15 cellular contexts compared by ENCODE assay signal in the genomic region with DNA sequence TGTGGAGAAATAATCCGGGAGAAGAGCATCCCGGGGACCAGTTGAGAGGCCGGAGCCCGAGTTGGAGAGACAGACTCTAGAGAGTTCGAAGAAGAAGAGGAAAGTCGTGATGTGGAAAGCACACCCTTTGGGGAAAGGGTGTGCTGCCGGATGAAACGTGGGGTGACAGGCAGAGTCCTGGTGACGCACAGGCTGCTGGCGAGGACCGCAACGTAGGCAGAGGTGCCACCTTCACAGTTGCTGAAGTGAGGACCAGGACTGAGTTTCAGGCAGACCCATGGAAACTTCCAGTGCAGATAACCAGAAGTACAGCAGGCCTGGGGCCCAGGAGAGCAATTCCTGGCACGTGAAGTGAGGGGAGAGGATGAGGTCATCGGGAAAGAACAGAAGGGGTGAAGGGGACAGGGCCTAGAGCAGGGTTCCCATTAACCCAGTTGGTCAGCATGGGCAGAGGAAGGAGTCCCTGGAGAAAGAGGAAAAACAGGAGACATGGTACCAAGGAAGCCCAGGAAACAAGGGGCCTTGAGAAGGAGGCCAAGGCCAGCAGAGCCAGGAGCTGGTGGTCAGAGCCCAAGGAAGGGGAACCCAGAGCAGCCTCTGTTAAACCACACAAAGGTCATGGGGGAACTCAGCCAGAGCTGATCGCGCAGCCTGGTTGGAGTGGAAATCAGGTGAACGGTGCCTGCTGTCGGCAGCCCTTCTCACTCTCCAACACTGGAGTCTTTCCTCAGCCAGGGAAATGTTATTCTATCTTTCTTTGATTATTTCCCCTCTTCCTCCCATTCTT. TPM values are rescaled to one million over a fixed set of nuclear protein-coding genes. Genes with fewer than 3 reads are reported as not detected.
DNase-seq lines count a peak whose midpoint lies in the region; ATAC-seq and TF ChIP-seq lines count a peak whose summit lies in the region.
"Had no signal": no experiment of that assay in that cellular context is flagged by ENCODE, and none has a peak within 500 bp of the region (broad histone marks: within the 10 kb centered on the region; RNA-seq: fewer than 3 reads in every experiment).

No MANE protein-coding gene starts in this region.

- no peaks in the 10 kb centered on the region for H3K27me3 Mint-ChIP-seq in activated CD4-positive, alpha-beta T cell treated with anti-CD3 and anti-CD28 coated beads for 36 hours
- H3K27me3 Mint-ChIP-seq in IgD-negative memory B cell (peaks cover 1% of the 10 kb centered on the region), HFFc6 (ENCODE audit: insufficient read depth) (peaks cover 37% of the 10 kb centered on the region)
- H3K27me3 Mint-ChIP-seq in effector memory CD8-positive, alpha-beta T cell = no peaks in the 10 kb centered on the region

- no peak overlapping the region for H3K4me3 ChIP-seq in effector memory CD4-positive, alpha-beta T cell (ENCODE audit: insufficient read depth, low read depth, low read length, poor library complexity, severe bottlenecking)
- H3K4me3 ChIP-seq: SJSA1, smooth muscle cell had no signal

- ATAC-seq in activated CD4-positive, alpha-beta T cell treated with anti-CD3 and anti-CD28 coated beads for 36 hours = no peak
- ATAC-seq in effector memory CD8-positive, alpha-beta T cell (replicated peaks) = no peak
- no peak for ATAC-seq in stimulated activated effector memory CD8-positive, alpha-beta T cell treated with anti-CD3 and anti-CD28 coated beads, Interleukin-12 subunit alpha, Interleukin-12 subunit beta, amount 100 ng/mL, for 72 hours
- no peak for ATAC-seq in HG03565 (IDR thresholded peaks at IDR 0.05; ENCODE audit: unreplicated experiment)

- peaks cover 39% of the 10 kb centered on the region for H3K4me1 Mint-ChIP-seq in activated CD4-positive, alpha-beta T cell treated with anti-CD3 and anti-CD28 coated beads for 36 hours
- H3K4me1 Mint-ChIP-seq in IgD-negative memory B cell (peaks cover 39 to 53% (median 51%) of the 10 kb centered on the region in 3 donors), HFFc6 (ENCODE audit: low read depth) (peaks cover 9% of the 10 kb centered on the region)
- peaks cover 34 to 40% of the 10 kb centered on the region in 2 donors for H3K4me1 Mint-ChIP-seq in effector memory CD8-positive, alpha-beta T cell (ENCODE audit: low read depth in 2 of 2)
- H3K4me1 Mint-ChIP-seq in stimulated activated effector memory CD8-positive, alpha-beta T cell treated with anti-CD3 and anti-CD28 coated beads, Interleukin-12 subunit alpha, Interleukin-12 subunit beta, amount 100 ng/mL, for 72 hours = peaks cover 61% of the 10 kb centered on the region

- no peak for TF ChIP-seq CTCF in HFFc6 (IDR thresholded peaks at IDR 0.05)

- CTCF ChIA-PET in activated CD4-positive, alpha-beta T cell treated with anti-CD3 and anti-CD28 coated beads for 36 hours (lab: Charles Lee) = interaction anchor here (0.6 to 1.2 kb wide), 3 partner anchors 10 to 183 kb away, joined by 3 to 6 read pairs (median 3); no protein-coding TSS in a partner anchor

- H3K27me3 ChIP-seq in effector memory CD4-positive, alpha-beta T cell (replicated peaks; ENCODE audit: control insufficient read depth, insufficient read depth, low read length, poor library complexity, severe bottlenecking) = no peaks in the 10 kb centered on the region

- no peak for DNase-seq in activated CD4-positive, alpha-beta T cell treated with anti-CD3 and anti-CD28 coated beads for 36 hours
- no peak for DNase-seq in activated CD4-positive, alpha-beta T cell treated with anti-CD3 and anti-CD28 coated beads for 1 hour
- DNase-seq in effector memory CD8-positive, alpha-beta T cell = no peak
- DNase-seq in stimulated activated effector memory CD8-positive, alpha-beta T cell treated with anti-CD3 and anti-CD28 coated beads, Interleukin-12 subunit alpha, Interleukin-12 subunit beta, amount 100 ng/mL, for 72 hours (ENCODE audit: low spot score in 2 of 2) = no peak
- no peak for DNase-seq in HFFc6
- DNase-seq in effector memory CD4-positive, alpha-beta T cell = no peak
- DNase-seq: 8988T, erythroblast, NCI-H345 had no signal

- H3K9me3 Mint-ChIP-seq in activated CD4-positive, alpha-beta T cell treated with anti-CD3 and anti-CD28 coated beads for 36 hours (ENCODE audit: low read depth) = no peaks in the 10 kb centered on the region
- H3K9me3 Mint-ChIP-seq in IgD-negative memory B cell = no peaks in the 10 kb centered on the region
- no peaks in the 10 kb centered on the region for H3K9me3 Mint-ChIP-seq in effector memory CD8-positive, alpha-beta T cell
- no peaks in the 10 kb centered on the region for H3K9me3 Mint-ChIP-seq in stimulated activated effector memory CD8-positive, alpha-beta T cell treated with anti-CD3 and anti-CD28 coated beads, Interleukin-12 subunit alpha, Interleukin-12 subunit beta, amount 100 ng/mL, for 72 hours
- no peaks in the 10 kb centered on the region for H3K9me3 Mint-ChIP-seq in HFFc6

- POLR2A ChIA-PET in activated CD4-positive, alpha-beta T cell treated with anti-CD3 and anti-CD28 coated beads for 36 hours (lab: Charles Lee) = no interaction called here

- H3K36me3 Mint-ChIP-seq in activated CD4-positive, alpha-beta T cell treated with anti-CD3 and anti-CD28 coated beads for 36 hours (ENCODE audit: low read depth) = peaks cover 35% of the 10 kb centered on the region
- H3K36me3 Mint-ChIP-seq in IgD-negative memory B cell = peaks cover 5% of the 10 kb centered on the region
- peaks cover 26% of the 10 kb centered on the region for H3K36me3 Mint-ChIP-seq in effector memory CD8-positive, alpha-beta T cell (ENCODE audit: insufficient read depth)
- H3K36me3 Mint-ChIP-seq in stimulated activated effector memory CD8-positive, alpha-beta T cell treated with anti-CD3 and anti-CD28 coated beads, Interleukin-12 subunit alpha, Interleukin-12 subunit beta, amount 100 ng/mL, for 72 hours = peaks cover 54% of the 10 kb centered on the region
- H3K36me3 Mint-ChIP-seq in HFFc6 (ENCODE audit: low read depth) = no peaks in the 10 kb centered on the region

- intact Hi-C loops in activated CD4-positive, alpha-beta T cell treated with anti-CD3 and anti-CD28 coated beads for 36 hours (cut with DNase I, micrococcal nuclease) = no loop called here

- no peak overlapping the region for H3K4me3 Mint-ChIP-seq in activated CD4-positive, alpha-beta T cell treated with anti-CD3 and anti-CD28 coated beads for 36 hours
- peak overlapping the region in 1 of 4 donors; percentile 71 for H3K4me3 Mint-ChIP-seq in IgD-negative memory B cell
- H3K4me3 Mint-ChIP-seq in effector memory CD8-positive, alpha-beta T cell = no peak overlapping the region
- H3K4me3 Mint-ChIP-seq in stimulated activated effector memory CD8-positive, alpha-beta T cell treated with anti-CD3 and anti-CD28 coated beads, Interleukin-12 subunit alpha, Interleukin-12 subunit beta, amount 100 ng/mL, for 72 hours = no peak overlapping the region
- no peak overlapping the region for H3K4me3 Mint-ChIP-seq in HFFc6

- no peak overlapping the region for H3K27ac ChIP-seq in effector memory CD4-positive, alpha-beta T cell (ENCODE audit: insufficient read depth, low read length, poor library complexity, severe bottlenecking)
- H3K27ac ChIP-seq: C4-2B, parathyroid adenoma, SJSA1 had no signal

- H3K9me3 ChIP-seq in effector memory CD4-positive, alpha-beta T cell (ENCODE audit: control insufficient read depth, low read length) = no peaks in the 10 kb centered on the region
- H3K9me3 ChIP-seq: SJSA1 had no signal

- peak overlapping the region; percentile 17 for H3K27ac Mint-ChIP-seq in activated CD4-positive, alpha-beta T cell treated with anti-CD3 and anti-CD28 coated beads for 36 hours
- H3K27ac Mint-ChIP-seq in IgD-negative memory B cell = peak overlapping the region; percentile 42 to 84 (median 54)
- peak overlapping the region; percentile 47 to 100 for H3K27ac Mint-ChIP-seq in effector memory CD8-positive, alpha-beta T cell
- peak overlapping the region; percentile 7 for H3K27ac Mint-ChIP-seq in stimulated activated effector memory CD8-positive, alpha-beta T cell treated with anti-CD3 and anti-CD28 coated beads, Interleukin-12 subunit alpha, Interleukin-12 subunit beta, amount 100 ng/mL, for 72 hours
- no peak overlapping the region for H3K27ac Mint-ChIP-seq in HFFc6

- peaks cover 18% of the 10 kb centered on the region for H3K36me3 ChIP-seq in effector memory CD4-positive, alpha-beta T cell (ENCODE audit: control insufficient read depth, insufficient read depth, low read length)
- H3K36me3 ChIP-seq: SJSA1 had no signal

- H3K4me1 ChIP-seq in effector memory CD4-positive, alpha-beta T cell (ENCODE audit: control insufficient read depth, insufficient read depth, low read length, poor library complexity, severe bottlenecking) = peaks cover 21% of the 10 kb centered on the region
- H3K4me1 ChIP-seq: parathyroid adenoma, SJSA1 had no signal

RNA-seq across cellular contexts. Expression of a gene that starts 17.6 kb away (rescaled TPM):
- 10 to 100 TPM; 49.1 to 53.7 TPM for total RNA-seq in activated CD4-positive, alpha-beta T cell treated with anti-CD3 and anti-CD28 coated beads for 36 hours
- polyA plus RNA-seq in IgD-negative memory B cell = 75.6 TPM
- total RNA-seq in HFFc6 (2021; fragmentation: NEBNext Ultra II Directional; extraction: Animal tissue kit (Norgen Biotek cat#: 25700)) = 1 to 10 TPM; 2.4 to 4.6 (median 3.0) TPM

Comparison
In these comparisons a context has a peak if more than half of its experiments do, and no peak if none do; other contexts are left out.
1. RNA of a gene that starts 17.6 kb away (total RNA-seq): 49.1 to 53.7 TPM in activated CD4-positive, alpha-beta T cell treated with anti-CD3 and anti-CD28 coated beads for 36 hours; 2.4 to 4.6 TPM in HFFc6; every median in the first group is over 4 times any median in the second.